In the genomic region with DNA sequence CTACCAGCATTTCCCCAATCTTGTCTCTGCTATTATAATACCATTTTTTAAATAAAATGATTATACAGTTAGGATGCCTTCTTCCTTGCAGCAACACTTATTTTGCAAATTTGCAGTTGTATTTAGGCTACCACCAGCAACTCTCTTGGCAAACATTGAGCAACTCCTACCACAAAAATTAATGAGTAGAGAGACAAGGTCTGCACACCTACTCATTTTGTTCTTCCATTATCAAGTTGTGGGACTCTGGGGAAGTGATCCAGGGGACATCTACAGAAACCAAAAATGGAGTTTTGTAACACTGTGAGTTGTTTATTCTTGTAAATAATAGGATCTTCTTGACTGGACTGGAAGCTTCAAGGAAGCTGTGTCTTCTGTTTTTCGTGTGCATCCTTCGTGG, we compare ENCODE assay signal across 17 cellular contexts. TPM values are rescaled to one million over a fixed set of nuclear protein-coding genes. Genes with fewer than 3 reads are reported as not detected.
A peak's percentile ranks its signal among the peaks of the same experiment; 100 is the strongest.
DNase-seq lines count a peak whose midpoint lies in the region; ATAC-seq and TF ChIP-seq lines count a peak whose summit lies in the region.
"Had no signal": no experiment of that assay in that cellular context is flagged by ENCODE, and none has a peak within 500 bp of the region (broad histone marks: within the 10 kb centered on the region; RNA-seq: fewer than 3 reads in every experiment).

No MANE protein-coding gene starts in this region.

- H3K27me3 ChIP-seq in gastroesophageal sphincter, result no peaks in the 10 kb centered on the region
- H3K27me3 ChIP-seq: SJSA1 had no signal

- no peak overlapping the region for H3K4me3 ChIP-seq in NB4 (ENCODE audit: low read depth, low read length)
- H3K4me3 ChIP-seq in gastroesophageal sphincter, result no peak overlapping the region
- H3K4me3 ChIP-seq: GM12878, SJSA1 had no signal

- H3K27ac ChIP-seq in gastroesophageal sphincter, result peak overlapping the region in 3 of 4 donors; percentile 84 to 87 (median 84)
- H3K27ac ChIP-seq: SJSA1 had no signal

- no peak overlapping the region for H3K4me3 Mint-ChIP-seq in activated naive CD4-positive, alpha-beta T cell treated with anti-CD3 and anti-CD28 coated beads, Interleukin-2, amount 10 ng/mL, durations not matched to agents 7 days and 5 days
- no peak overlapping the region for H3K4me3 Mint-ChIP-seq in stimulated activated effector memory CD8-positive, alpha-beta T cell treated with anti-CD3 and anti-CD28 coated beads, Interleukin-12 subunit alpha, Interleukin-12 subunit beta, amount 100 ng/mL, for 72 hours
- H3K4me3 Mint-ChIP-seq: CD8-positive, alpha-beta memory T cell; IgD-negative memory B cell had no signal

- H3K9me3 Mint-ChIP-seq in activated naive CD4-positive, alpha-beta T cell treated with anti-CD3 and anti-CD28 coated beads, Interleukin-2, amount 10 ng/mL, durations not matched to agents 7 days and 5 days, result no peaks in the 10 kb centered on the region
- H3K9me3 Mint-ChIP-seq in stimulated activated effector memory CD8-positive, alpha-beta T cell treated with anti-CD3 and anti-CD28 coated beads, Interleukin-12 subunit alpha, Interleukin-12 subunit beta, amount 100 ng/mL, for 72 hours, result no peaks in the 10 kb centered on the region
- H3K9me3 Mint-ChIP-seq: CD8-positive, alpha-beta memory T cell; IgD-negative memory B cell had no signal

- 52 to 72% methylated on average over 2 of the region's 2 CpGs for WGBS in gastroesophageal sphincter (ENCODE audit: low coverage in 1 of 2), 2 donors

- CTCF ChIA-PET in activated naive CD4-positive, alpha-beta T cell treated with anti-CD3 and anti-CD28 coated beads, Interleukin-2, amount 10 ng/mL, durations not matched to agents 7 days and 5 days (lab: Charles Lee), result no interaction called here

- H3K4me1 Mint-ChIP-seq in activated naive CD4-positive, alpha-beta T cell treated with anti-CD3 and anti-CD28 coated beads, Interleukin-2, amount 10 ng/mL, durations not matched to agents 7 days and 5 days, result peaks cover 13% of the 10 kb centered on the region
- H3K4me1 Mint-ChIP-seq in stimulated activated effector memory CD8-positive, alpha-beta T cell treated with anti-CD3 and anti-CD28 coated beads, Interleukin-12 subunit alpha, Interleukin-12 subunit beta, amount 100 ng/mL, for 72 hours, result peaks cover 42% of the 10 kb centered on the region

- no peak for DNase-seq in activated naive CD4-positive, alpha-beta T cell treated with anti-CD3 and anti-CD28 coated beads, Interleukin-2, amount 10 ng/mL, durations not matched to agents 7 days and 5 days
- DNase-seq in activated naive CD4-positive, alpha-beta T cell (lab: John Stamatoyannopoulos, UW), result no peak
- DNase-seq in NB4 (ENCODE audit: low read depth) (peak; percentile 66), amniotic stem cell (lab: John Stamatoyannopoulos, UW) (no peak), medulla oblongata (ENCODE audit: extremely low spot score) (no peak)
- DNase-seq in stimulated activated effector memory CD8-positive, alpha-beta T cell treated with anti-CD3 and anti-CD28 coated beads, Interleukin-12 subunit alpha, Interleukin-12 subunit beta, amount 100 ng/mL, for 72 hours (ENCODE audit: low spot score in 2 of 2), result no peak
- DNase-seq: CD8-positive, alpha-beta memory T cell; DMS79; H7; MM.1S; NCI-H1417 treated with DMSO at 0.1 percent for 48 hours; NCI-H2081; NCI-H774 had no signal

- H3K9me3 ChIP-seq in gastroesophageal sphincter, result no peaks in the 10 kb centered on the region
- H3K9me3 ChIP-seq: SJSA1 had no signal

- H3K27me3 Mint-ChIP-seq in activated naive CD4-positive, alpha-beta T cell treated with anti-CD3 and anti-CD28 coated beads, Interleukin-2, amount 10 ng/mL, durations not matched to agents 7 days and 5 days, result no peaks in the 10 kb centered on the region
- H3K27me3 Mint-ChIP-seq: CD8-positive, alpha-beta memory T cell; IgD-negative memory B cell had no signal

- H3K36me3 Mint-ChIP-seq in activated naive CD4-positive, alpha-beta T cell treated with anti-CD3 and anti-CD28 coated beads, Interleukin-2, amount 10 ng/mL, durations not matched to agents 7 days and 5 days, result peaks cover 38% of the 10 kb centered on the region
- peaks cover 58% of the 10 kb centered on the region for H3K36me3 Mint-ChIP-seq in stimulated activated effector memory CD8-positive, alpha-beta T cell treated with anti-CD3 and anti-CD28 coated beads, Interleukin-12 subunit alpha, Interleukin-12 subunit beta, amount 100 ng/mL, for 72 hours
- H3K36me3 Mint-ChIP-seq: IgD-negative memory B cell had no signal

- no peak for TF ChIP-seq POLR2A in NB4 (IDR thresholded peaks at IDR 0.05; ENCODE audit: extremely low read depth, insufficient read length)
- no peak for TF ChIP-seq POLR2A in gastroesophageal sphincter (IDR thresholded peaks at IDR 0.05)

- TF ChIP-seq EP300 in gastroesophageal sphincter (IDR thresholded peaks at IDR 0.05), result no peak

- TF ChIP-seq CTCF in NB4 (IDR thresholded peaks at IDR 0.05; ENCODE audit: low read depth, low read length), result no peak
- TF ChIP-seq CTCF in gastroesophageal sphincter (IDR thresholded peaks at IDR 0.05), result no peak

- peaks cover 0 to 22% of the 10 kb centered on the region in 2 donors for H3K36me3 ChIP-seq in gastroesophageal sphincter
- H3K36me3 ChIP-seq: SJSA1 had no signal

- ATAC-seq in gastroesophageal sphincter, result no peak
- ATAC-seq in stimulated activated effector memory CD8-positive, alpha-beta T cell treated with anti-CD3 and anti-CD28 coated beads, Interleukin-12 subunit alpha, Interleukin-12 subunit beta, amount 100 ng/mL, for 72 hours, result no peak
- ATAC-seq: GM12878 had no signal

- H3K27ac Mint-ChIP-seq in activated naive CD4-positive, alpha-beta T cell treated with anti-CD3 and anti-CD28 coated beads, Interleukin-2, amount 10 ng/mL, durations not matched to agents 7 days and 5 days, result peak overlapping the region; percentile 15
- H3K27ac Mint-ChIP-seq in stimulated activated effector memory CD8-positive, alpha-beta T cell treated with anti-CD3 and anti-CD28 coated beads, Interleukin-12 subunit alpha, Interleukin-12 subunit beta, amount 100 ng/mL, for 72 hours, result peak overlapping the region; percentile 29

- peaks cover 2 to 82% (median 19%) of the 10 kb centered on the region in 3 donors for H3K4me1 ChIP-seq in gastroesophageal sphincter

RNA-seq across cellular contexts. Expression of a gene that starts 38.6 kb away (rescaled TPM):
- 100 to 1,000 TPM in 1 of 4 donors, 10 to 100 TPM in 3; 52.8 to 118 (median 77.3) TPM for total RNA-seq in gastroesophageal sphincter
